ENCODE assay signal across 10 cellular contexts in the genomic region with DNA sequence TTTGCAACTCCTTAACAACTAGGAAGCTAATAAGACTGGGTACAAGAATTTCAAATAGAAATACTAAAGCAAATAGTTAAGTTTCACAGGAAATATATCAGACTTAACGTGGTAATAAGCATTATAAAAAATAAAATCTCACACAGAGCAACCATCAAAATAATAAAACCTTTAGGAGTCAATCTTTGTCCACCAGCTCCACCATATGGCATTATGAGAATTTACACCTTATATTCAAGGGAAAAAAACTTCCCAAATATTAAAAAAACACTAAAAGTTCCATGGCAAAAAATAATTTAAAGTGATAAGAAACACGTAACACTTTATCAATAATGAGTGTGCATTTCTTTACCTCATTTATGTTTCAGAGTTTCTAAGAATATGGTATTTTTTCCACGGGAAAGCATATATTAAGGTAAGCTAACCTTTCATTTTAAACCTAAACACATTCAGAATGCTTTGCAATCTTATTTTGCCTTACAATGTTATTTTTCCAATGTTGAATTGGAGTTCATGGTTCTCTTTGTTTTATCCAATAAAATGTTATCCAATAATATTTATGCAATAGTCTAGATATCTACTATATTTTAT.
A peak's percentile ranks its signal among the peaks of the same experiment; 100 is the strongest.
DNase-seq lines count a peak whose midpoint lies in the region; ATAC-seq and TF ChIP-seq lines count a peak whose summit lies in the region.
"Had no signal": no experiment of that assay in that cellular context is flagged by ENCODE, and none has a peak within 500 bp of the region (broad histone marks: within the 10 kb centered on the region; RNA-seq: fewer than 3 reads in every experiment).

No MANE protein-coding gene starts in this region.

- peaks cover 2% of the 10 kb centered on the region for H3K27me3 Mint-ChIP-seq in endothelial cell (ENCODE audit: unreplicated experiment)
- H3K27me3 Mint-ChIP-seq: activated CD4-positive, alpha-beta T cell treated with anti-CD3 and anti-CD28 coated beads, Interleukin-2, amount 10 ng/mL, durations not matched to agents 24 days and 14 days had no signal

- peaks cover 3% of the 10 kb centered on the region for H3K9me3 Mint-ChIP-seq in endothelial cell (ENCODE audit: unreplicated experiment)

- no peak overlapping the region for H3K4me3 Mint-ChIP-seq in endothelial cell (ENCODE audit: unreplicated experiment)
- H3K4me3 Mint-ChIP-seq: activated CD4-positive, alpha-beta T cell treated with anti-CD3 and anti-CD28 coated beads, Interleukin-2, amount 10 ng/mL, durations not matched to agents 24 days and 14 days had no signal

- peak; percentile 51 for TF ChIP-seq CTCF in endothelial cell (IDR thresholded peaks at IDR 0.05; ENCODE audit: unreplicated experiment)
- TF ChIP-seq CTCF in retinal pigment epithelial cell (conservative IDR thresholded peaks at IDR 0.05; ENCODE audit: low read depth, low read length): peak; percentile 52

- no peak for ATAC-seq in HG03571 (IDR thresholded peaks at IDR 0.05; ENCODE audit: unreplicated experiment)

- H3K36me3 Mint-ChIP-seq in endothelial cell (ENCODE audit: low read depth, unreplicated experiment): no peaks in the 10 kb centered on the region

- no peak overlapping the region for H3K4me3 ChIP-seq in retinal pigment epithelial cell (ENCODE audit: low read length)

- no peaks in the 10 kb centered on the region for H3K4me1 Mint-ChIP-seq in endothelial cell (ENCODE audit: unreplicated experiment)
- H3K4me1 Mint-ChIP-seq: activated CD4-positive, alpha-beta T cell treated with anti-CD3 and anti-CD28 coated beads, Interleukin-2, amount 10 ng/mL, durations not matched to agents 24 days and 14 days had no signal

- no peak overlapping the region for H3K27ac Mint-ChIP-seq in endothelial cell (ENCODE audit: unreplicated experiment)
- H3K27ac Mint-ChIP-seq: activated CD4-positive, alpha-beta T cell treated with anti-CD3 and anti-CD28 coated beads, Interleukin-2, amount 10 ng/mL, durations not matched to agents 24 days and 14 days had no signal

- DNase-seq in NCI-H1417 (lab: John Stamatoyannopoulos, UW): peak in 2 of 3 experiments; percentile 5 to 21
- DNase-seq in NCI-H1417 treated with DMSO at 0.1 percent for 48 hours (lab: John Stamatoyannopoulos, UW): no peak
- DNase-seq in NCI-H526 treated with DMSO at 0.1 percent for 48 hours (lab: John Stamatoyannopoulos, UW): peak; percentile 45
- DNase-seq in endothelial cell (ENCODE audit: low spot score): no peak
- DNase-seq in retinal pigment epithelial cell (ENCODE audit: low read depth): no peak
- DNase-seq in NCI-H128 (lab: John Stamatoyannopoulos, UW; ENCODE audit: unreplicated experiment): no peak
- no peak for DNase-seq in SKM-1 (lab: John Stamatoyannopoulos, UW; ENCODE audit: unreplicated experiment)
- DNase-seq: activated CD4-positive, alpha-beta T cell treated with anti-CD3 and anti-CD28 coated beads, Interleukin-2, amount 10 ng/mL, durations not matched to agents 24 days and 14 days; NCI-H226 had no signal

Comparison
In these comparisons a context has a peak if more than half of its experiments do, and no peak if none do; other contexts are left out.
1. DNase-seq: peak in NCI-H1417 (2 of 3) and NCI-H526 treated with DMSO at 0.1 percent for 48 hours (single experiment); none in NCI-H1417 treated with DMSO at 0.1 percent for 48 hours (single experiment), endothelial cell (single experiment), retinal pigment epithelial cell (single experiment), NCI-H128 (single experiment) and SKM-1 (single experiment).